1 cellular context compared by ENCODE assay signal in the genomic region with DNA sequence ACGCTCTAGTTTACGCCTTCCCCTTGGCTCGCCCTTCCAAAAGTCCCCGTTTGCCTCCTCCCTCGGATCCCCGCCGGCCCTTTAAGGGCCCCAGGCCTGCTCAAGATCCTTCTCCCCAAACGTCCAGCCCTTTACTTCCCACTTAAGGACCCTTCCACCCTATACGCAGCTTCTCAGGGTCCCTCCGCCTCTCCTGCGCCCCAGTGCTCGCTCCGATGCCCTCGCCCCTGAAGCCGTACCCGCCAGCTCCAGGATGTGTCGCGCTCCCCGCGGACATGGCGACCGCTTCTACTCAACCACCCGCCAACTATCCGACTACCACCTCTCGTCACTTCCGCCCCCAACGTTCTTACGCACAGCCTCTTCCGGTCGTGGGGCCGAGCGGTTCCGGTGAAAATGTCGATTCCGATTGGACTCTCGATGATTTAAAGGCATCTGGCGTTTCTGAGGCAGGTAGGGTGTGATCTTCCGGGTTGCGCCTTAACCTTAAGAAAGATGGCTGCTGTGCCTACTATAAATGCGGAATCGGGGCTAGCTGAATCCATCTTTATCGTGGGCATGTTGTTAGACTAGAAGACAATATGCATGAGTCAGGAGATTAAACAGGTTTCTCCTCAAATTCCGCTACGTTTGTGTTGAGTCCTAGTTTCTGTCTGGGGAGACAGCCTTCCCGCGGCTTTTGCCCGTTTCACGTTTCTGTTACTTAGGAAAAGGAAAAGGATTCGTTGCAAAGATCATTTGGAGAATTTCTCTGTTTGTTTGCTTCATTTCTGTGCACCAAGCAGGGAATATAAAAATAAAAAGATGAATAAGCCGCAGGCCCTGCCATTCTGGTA.
TF ChIP-seq lines count a peak whose summit lies in the region.

A gene (minus strand): TSS at position 317 of the 836 bp plus-strand sequence. CDS start 40 bp downstream, at position 277.

TF ChIP-seq in HepG2, 621 proteins besides CTCF, POLR2A, EP300 and RAD21 (continued from another document and continues in another):
- TF ChIP-seq NCOR1 (IDR thresholded peaks at IDR 0.05; ENCODE audit: borderline replicate concordance, low read length) (no peak), PRMT3 (CRISPR knock-in tag; IDR thresholded peaks at IDR 0.05; ENCODE audit: borderline replicate concordance, low read depth) (peak; percentile 54; the same call in 1 of the 2 replicates), CHD4 (IDR thresholded peaks at IDR 0.05; ENCODE audit: borderline replicate concordance, low read length) (no peak), HNRNPUL1 (IDR thresholded peaks at IDR 0.05; ENCODE audit: low read depth, low read length) (no peak), NFKBIZ (CRISPR knock-in tag; IDR thresholded peaks at IDR 0.05) (0 out of 2 replicates have a peak, but pooled peaks have one; percentile 51), FOXP1 (IDR thresholded peaks at IDR 0.05) (no peak), FOXP1 (CRISPR knock-in tag; IDR thresholded peaks at IDR 0.05) (no peak), ZNF564 (CRISPR knock-in tag; IDR thresholded peaks at IDR 0.05) (no peak), ZNF558 (CRISPR knock-in tag; IDR thresholded peaks at IDR 0.05; ENCODE audit: borderline replicate concordance) (no peak), YY1 (IDR thresholded peaks at IDR 0.05; ENCODE audit: insufficient read depth, insufficient replicate concordance, low read depth, low read length) (peak; percentile 95), ZNF44 (CRISPR knock-in tag; IDR thresholded peaks at IDR 0.05) (no peak; the same call in 1 of the 2 replicates), KAT7 (CRISPR knock-in tag; IDR thresholded peaks at IDR 0.05; ENCODE audit: borderline replicate concordance) (0 out of 2 replicates have a peak, but pooled peaks have one; percentile 50), BRD4 (CRISPR knock-in tag; IDR thresholded peaks at IDR 0.05) (peak; percentile 95), MATR3 (CRISPR knock-in tag; IDR thresholded peaks at IDR 0.05) (no peak), KAT2B (IDR thresholded peaks at IDR 0.05; ENCODE audit: borderline replicate concordance, low read depth, low read length) (no peak), ZNF703 (CRISPR knock-in tag; IDR thresholded peaks at IDR 0.05; ENCODE audit: borderline replicate concordance) (no peak), GTF3A (CRISPR knock-in tag; conservative IDR thresholded peaks at IDR 0.05) (no peak), ZNF780A (CRISPR knock-in tag; IDR thresholded peaks at IDR 0.05) (no peak), MAFK (conservative IDR thresholded peaks at IDR 0.05 in 1 of 2, IDR thresholded peaks at IDR 0.05 in 1 of 2; ENCODE audit: low read length in 2 of 2) (peak; percentile 14 to 32; a peak in 1 of 4 replicates), PCBP1 (IDR thresholded peaks at IDR 0.05; ENCODE audit: borderline replicate concordance, low read depth, low read length) (no peak), NBN (conservative IDR thresholded peaks at IDR 0.05) (no peak), MIER3 (CRISPR knock-in tag; IDR thresholded peaks at IDR 0.05; ENCODE audit: borderline replicate concordance) (peak; percentile 67; the same call in 1 of the 2 replicates), NCOA5 (CRISPR knock-in tag; IDR thresholded peaks at IDR 0.05) (no peak), PPARG (CRISPR knock-in tag; conservative IDR thresholded peaks at IDR 0.05) (no peak), ZNF496 (CRISPR knock-in tag; IDR thresholded peaks at IDR 0.05; ENCODE audit: insufficient replicate concordance) (no peak)
- TF ChIP-seq, protein P1, sequence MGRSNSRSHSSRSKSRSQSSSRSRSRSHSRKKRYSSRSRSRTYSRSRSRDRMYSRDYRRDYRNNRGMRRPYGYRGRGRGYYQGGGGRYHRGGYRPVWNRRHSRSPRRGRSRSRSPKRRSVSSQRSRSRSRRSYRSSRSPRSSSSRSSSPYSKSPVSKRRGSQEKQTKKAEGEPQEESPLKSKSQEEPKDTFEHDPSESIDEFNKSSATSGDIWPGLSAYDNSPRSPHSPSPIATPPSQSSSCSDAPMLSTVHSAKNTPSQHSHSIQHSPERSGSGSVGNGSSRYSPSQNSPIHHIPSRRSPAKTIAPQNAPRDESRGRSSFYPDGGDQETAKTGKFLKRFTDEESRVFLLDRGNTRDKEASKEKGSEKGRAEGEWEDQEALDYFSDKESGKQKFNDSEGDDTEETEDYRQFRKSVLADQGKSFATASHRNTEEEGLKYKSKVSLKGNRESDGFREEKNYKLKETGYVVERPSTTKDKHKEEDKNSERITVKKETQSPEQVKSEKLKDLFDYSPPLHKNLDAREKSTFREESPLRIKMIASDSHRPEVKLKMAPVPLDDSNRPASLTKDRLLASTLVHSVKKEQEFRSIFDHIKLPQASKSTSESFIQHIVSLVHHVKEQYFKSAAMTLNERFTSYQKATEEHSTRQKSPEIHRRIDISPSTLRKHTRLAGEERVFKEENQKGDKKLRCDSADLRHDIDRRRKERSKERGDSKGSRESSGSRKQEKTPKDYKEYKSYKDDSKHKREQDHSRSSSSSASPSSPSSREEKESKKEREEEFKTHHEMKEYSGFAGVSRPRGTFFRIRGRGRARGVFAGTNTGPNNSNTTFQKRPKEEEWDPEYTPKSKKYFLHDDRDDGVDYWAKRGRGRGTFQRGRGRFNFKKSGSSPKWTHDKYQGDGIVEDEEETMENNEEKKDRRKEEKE (IDR thresholded peaks at IDR 0.05) = no peak
- TF ChIP-seq, protein P2, sequence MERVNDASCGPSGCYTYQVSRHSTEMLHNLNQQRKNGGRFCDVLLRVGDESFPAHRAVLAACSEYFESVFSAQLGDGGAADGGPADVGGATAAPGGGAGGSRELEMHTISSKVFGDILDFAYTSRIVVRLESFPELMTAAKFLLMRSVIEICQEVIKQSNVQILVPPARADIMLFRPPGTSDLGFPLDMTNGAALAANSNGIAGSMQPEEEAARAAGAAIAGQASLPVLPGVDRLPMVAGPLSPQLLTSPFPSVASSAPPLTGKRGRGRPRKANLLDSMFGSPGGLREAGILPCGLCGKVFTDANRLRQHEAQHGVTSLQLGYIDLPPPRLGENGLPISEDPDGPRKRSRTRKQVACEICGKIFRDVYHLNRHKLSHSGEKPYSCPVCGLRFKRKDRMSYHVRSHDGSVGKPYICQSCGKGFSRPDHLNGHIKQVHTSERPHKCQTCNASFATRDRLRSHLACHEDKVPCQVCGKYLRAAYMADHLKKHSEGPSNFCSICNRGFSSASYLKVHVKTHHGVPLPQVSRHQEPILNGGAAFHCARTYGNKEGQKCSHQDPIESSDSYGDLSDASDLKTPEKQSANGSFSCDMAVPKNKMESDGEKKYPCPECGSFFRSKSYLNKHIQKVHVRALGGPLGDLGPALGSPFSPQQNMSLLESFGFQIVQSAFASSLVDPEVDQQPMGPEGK (CRISPR knock-in tag; IDR thresholded peaks at IDR 0.05) = no peak
- TF ChIP-seq, protein P3, sequence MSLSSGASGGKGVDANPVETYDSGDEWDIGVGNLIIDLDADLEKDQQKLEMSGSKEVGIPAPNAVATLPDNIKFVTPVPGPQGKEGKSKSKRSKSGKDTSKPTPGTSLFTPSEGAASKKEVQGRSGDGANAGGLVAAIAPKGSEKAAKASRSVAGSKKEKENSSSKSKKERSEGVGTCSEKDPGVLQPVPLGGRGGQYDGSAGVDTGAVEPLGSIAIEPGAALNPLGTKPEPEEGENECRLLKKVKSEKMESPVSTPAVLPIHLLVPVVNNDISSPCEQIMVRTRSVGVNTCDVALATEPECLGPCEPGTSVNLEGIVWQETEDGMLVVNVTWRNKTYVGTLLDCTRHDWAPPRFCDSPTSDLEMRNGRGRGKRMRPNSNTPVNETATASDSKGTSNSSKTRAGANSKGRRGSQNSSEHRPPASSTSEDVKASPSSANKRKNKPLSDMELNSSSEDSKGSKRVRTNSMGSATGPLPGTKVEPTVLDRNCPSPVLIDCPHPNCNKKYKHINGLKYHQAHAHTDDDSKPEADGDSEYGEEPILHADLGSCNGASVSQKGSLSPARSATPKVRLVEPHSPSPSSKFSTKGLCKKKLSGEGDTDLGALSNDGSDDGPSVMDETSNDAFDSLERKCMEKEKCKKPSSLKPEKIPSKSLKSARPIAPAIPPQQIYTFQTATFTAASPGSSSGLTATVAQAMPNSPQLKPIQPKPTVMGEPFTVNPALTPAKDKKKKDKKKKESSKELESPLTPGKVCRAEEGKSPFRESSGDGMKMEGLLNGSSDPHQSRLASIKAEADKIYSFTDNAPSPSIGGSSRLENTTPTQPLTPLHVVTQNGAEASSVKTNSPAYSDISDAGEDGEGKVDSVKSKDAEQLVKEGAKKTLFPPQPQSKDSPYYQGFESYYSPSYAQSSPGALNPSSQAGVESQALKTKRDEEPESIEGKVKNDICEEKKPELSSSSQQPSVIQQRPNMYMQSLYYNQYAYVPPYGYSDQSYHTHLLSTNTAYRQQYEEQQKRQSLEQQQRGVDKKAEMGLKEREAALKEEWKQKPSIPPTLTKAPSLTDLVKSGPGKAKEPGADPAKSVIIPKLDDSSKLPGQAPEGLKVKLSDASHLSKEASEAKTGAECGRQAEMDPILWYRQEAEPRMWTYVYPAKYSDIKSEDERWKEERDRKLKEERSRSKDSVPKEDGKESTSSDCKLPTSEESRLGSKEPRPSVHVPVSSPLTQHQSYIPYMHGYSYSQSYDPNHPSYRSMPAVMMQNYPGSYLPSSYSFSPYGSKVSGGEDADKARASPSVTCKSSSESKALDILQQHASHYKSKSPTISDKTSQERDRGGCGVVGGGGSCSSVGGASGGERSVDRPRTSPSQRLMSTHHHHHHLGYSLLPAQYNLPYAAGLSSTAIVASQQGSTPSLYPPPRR (CRISPR knock-in tag; IDR thresholded peaks at IDR 0.05; ENCODE audit: borderline replicate concordance) = no peak
- TF ChIP-seq, protein P4, sequence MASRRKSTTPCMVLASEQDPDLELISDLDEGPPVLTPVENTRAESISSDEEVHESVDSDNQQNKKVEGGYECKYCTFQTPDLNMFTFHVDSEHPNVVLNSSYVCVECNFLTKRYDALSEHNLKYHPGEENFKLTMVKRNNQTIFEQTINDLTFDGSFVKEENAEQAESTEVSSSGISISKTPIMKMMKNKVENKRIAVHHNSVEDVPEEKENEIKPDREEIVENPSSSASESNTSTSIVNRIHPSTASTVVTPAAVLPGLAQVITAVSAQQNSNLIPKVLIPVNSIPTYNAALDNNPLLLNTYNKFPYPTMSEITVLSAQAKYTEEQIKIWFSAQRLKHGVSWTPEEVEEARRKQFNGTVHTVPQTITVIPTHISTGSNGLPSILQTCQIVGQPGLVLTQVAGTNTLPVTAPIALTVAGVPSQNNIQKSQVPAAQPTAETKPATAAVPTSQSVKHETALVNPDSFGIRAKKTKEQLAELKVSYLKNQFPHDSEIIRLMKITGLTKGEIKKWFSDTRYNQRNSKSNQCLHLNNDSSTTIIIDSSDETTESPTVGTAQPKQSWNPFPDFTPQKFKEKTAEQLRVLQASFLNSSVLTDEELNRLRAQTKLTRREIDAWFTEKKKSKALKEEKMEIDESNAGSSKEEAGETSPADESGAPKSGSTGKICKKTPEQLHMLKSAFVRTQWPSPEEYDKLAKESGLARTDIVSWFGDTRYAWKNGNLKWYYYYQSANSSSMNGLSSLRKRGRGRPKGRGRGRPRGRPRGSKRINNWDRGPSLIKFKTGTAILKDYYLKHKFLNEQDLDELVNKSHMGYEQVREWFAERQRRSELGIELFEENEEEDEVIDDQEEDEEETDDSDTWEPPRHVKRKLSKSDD (CRISPR knock-in tag; IDR thresholded peaks at IDR 0.05; ENCODE audit: low read depth) = peak; percentile 85
- TF ChIP-seq, protein P5, sequence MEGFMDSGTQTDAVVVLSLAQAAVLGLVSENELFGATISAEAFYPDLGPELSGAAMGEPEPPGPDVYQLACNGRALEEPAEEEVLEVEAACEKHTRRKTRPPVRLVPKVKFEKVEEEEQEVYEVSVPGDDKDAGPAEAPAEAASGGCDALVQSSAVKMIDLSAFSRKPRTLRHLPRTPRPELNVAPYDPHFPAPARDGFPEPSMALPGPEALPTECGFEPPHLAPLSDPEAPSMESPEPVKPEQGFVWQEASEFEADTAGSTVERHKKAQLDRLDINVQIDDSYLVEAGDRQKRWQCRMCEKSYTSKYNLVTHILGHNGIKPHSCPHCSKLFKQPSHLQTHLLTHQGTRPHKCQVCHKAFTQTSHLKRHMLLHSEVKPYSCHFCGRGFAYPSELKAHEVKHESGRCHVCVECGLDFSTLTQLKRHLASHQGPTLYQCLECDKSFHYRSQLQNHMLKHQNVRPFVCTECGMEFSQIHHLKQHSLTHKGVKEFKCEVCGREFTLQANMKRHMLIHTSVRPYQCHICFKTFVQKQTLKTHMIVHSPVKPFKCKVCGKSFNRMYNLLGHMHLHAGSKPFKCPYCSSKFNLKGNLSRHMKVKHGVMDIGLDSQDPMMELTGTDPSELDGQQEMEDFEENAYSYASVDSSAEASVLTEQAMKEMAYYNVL (CRISPR knock-in tag; IDR thresholded peaks at IDR 0.05; ENCODE audit: borderline replicate concordance) = no peak; the same call in 1 of the 2 replicates
- TF ChIP-seq, protein P6, sequence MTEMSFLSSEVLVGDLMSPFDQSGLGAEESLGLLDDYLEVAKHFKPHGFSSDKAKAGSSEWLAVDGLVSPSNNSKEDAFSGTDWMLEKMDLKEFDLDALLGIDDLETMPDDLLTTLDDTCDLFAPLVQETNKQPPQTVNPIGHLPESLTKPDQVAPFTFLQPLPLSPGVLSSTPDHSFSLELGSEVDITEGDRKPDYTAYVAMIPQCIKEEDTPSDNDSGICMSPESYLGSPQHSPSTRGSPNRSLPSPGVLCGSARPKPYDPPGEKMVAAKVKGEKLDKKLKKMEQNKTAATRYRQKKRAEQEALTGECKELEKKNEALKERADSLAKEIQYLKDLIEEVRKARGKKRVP (CRISPR knock-in tag; IDR thresholded peaks at IDR 0.05) = peak in 1 of 2 experiments; percentile 76; a peak in 2 of 4 replicates
